In genomic region chr17:5184284-5184683, GRCh38 we compare ENCODE assay signal across 21 cellular contexts. TPM values are rescaled to one million over a fixed set of nuclear protein-coding genes. Genes with fewer than 3 reads are reported as not detected.
DNase-seq lines count a peak whose midpoint lies in the region; ATAC-seq, FAIRE-seq and TF ChIP-seq lines count a peak whose summit lies in the region.
"Had no signal": no experiment of that assay in that cellular context is flagged by ENCODE, and none has a peak within 500 bp of the region (broad histone marks: within the 10 kb centered on the region; RNA-seq: fewer than 3 reads in every experiment).

No MANE protein-coding gene starts in this region.

- peaks cover 75% of the 10 kb centered on the region for H3K36me3 Mint-ChIP-seq in CD8-positive, alpha-beta T cell
- peaks cover 17% of the 10 kb centered on the region for H3K36me3 Mint-ChIP-seq in effector memory CD8-positive, alpha-beta T cell (ENCODE audit: insufficient read depth)
- peaks cover 69% of the 10 kb centered on the region for H3K36me3 Mint-ChIP-seq in natural killer cell treated with Interleukin-12 subunit alpha and Interleukin-12 subunit beta and Interleukin-15 and Interleukin-18, amount 100 ng/mL, for 72 hours
- peaks cover 93% of the 10 kb centered on the region for H3K36me3 Mint-ChIP-seq in activated naive CD8-positive, alpha-beta T cell treated with anti-CD3 and anti-CD28 coated beads, Interleukin-2, amount 50 U/mL, for 24 hours (ENCODE audit: low read depth)

- H3K9ac ChIP-seq in BLaER1, result no peak overlapping the region

- H3K36me3 ChIP-seq in BLaER1 (peaks cover 75% of the 10 kb centered on the region), small intestine (ENCODE audit: control insufficient read depth in 2 of 2, insufficient read depth in 2 of 2, low read length in 2 of 2) (peaks cover 0 to 2% of the 10 kb centered on the region in 2 donors)
- no peaks in the 10 kb centered on the region for H3K36me3 ChIP-seq in CD8-positive, alpha-beta T cell (ENCODE audit: insufficient read depth, low read length)
- H3K36me3 ChIP-seq: BE2C had no signal

- H3K4me1 Mint-ChIP-seq in CD8-positive, alpha-beta T cell (ENCODE audit: low read depth), result no peaks in the 10 kb centered on the region
- peaks cover 6 to 7% of the 10 kb centered on the region in 2 donors for H3K4me1 Mint-ChIP-seq in effector memory CD8-positive, alpha-beta T cell (ENCODE audit: low read depth in 2 of 2)
- peaks cover 29 to 31% of the 10 kb centered on the region in 2 donors for H3K4me1 Mint-ChIP-seq in natural killer cell treated with Interleukin-12 subunit alpha and Interleukin-12 subunit beta and Interleukin-15 and Interleukin-18, amount 100 ng/mL, for 72 hours (ENCODE audit: low read depth in 2 of 2)
- H3K4me1 Mint-ChIP-seq in activated naive CD8-positive, alpha-beta T cell treated with anti-CD3 and anti-CD28 coated beads, Interleukin-2, amount 50 U/mL, for 24 hours, result no peaks in the 10 kb centered on the region

- H3K27ac Mint-ChIP-seq in CD8-positive, alpha-beta T cell, result no peak overlapping the region
- H3K27ac Mint-ChIP-seq in effector memory CD8-positive, alpha-beta T cell, result peak overlapping the region in 1 of 2 donors; percentile 69
- H3K27ac Mint-ChIP-seq in natural killer cell treated with Interleukin-12 subunit alpha and Interleukin-12 subunit beta and Interleukin-15 and Interleukin-18, amount 100 ng/mL, for 72 hours, result peak overlapping the region; percentile 43 to 53
- H3K27ac Mint-ChIP-seq in activated naive CD8-positive, alpha-beta T cell treated with anti-CD3 and anti-CD28 coated beads, Interleukin-2, amount 50 U/mL, for 24 hours, result no peak overlapping the region

- H3K4me3 ChIP-seq in BLaER1 (peak overlapping the region; percentile 38; the same call in 1 of the 2 replicates), small intestine (ENCODE audit: low read depth in 1 of 2, low read length in 2 of 2) (no peak overlapping the region)
- no peak overlapping the region for H3K4me3 ChIP-seq in CD8-positive, alpha-beta T cell (ENCODE audit: low read depth, low read length)

- no peaks in the 10 kb centered on the region for H4K20me1 ChIP-seq in BLaER1

- H3K27ac ChIP-seq in BLaER1, result no peak overlapping the region
- no peak overlapping the region for H3K27ac ChIP-seq in CD8-positive, alpha-beta T cell (ENCODE audit: low read depth, low read length)
- H3K27ac ChIP-seq in small intestine (ENCODE audit: low read depth in 1 of 2, low read length in 1 of 2), result no peak overlapping the region

- no peaks in the 10 kb centered on the region for H3K27me3 Mint-ChIP-seq in CD8-positive, alpha-beta T cell (ENCODE audit: low read depth)
- no peaks in the 10 kb centered on the region for H3K27me3 Mint-ChIP-seq in effector memory CD8-positive, alpha-beta T cell
- no peaks in the 10 kb centered on the region for H3K27me3 Mint-ChIP-seq in natural killer cell treated with Interleukin-12 subunit alpha and Interleukin-12 subunit beta and Interleukin-15 and Interleukin-18, amount 100 ng/mL, for 72 hours
- no peaks in the 10 kb centered on the region for H3K27me3 Mint-ChIP-seq in activated naive CD8-positive, alpha-beta T cell treated with anti-CD3 and anti-CD28 coated beads, Interleukin-2, amount 50 U/mL, for 24 hours

- ATAC-seq in CD8-positive, alpha-beta T cell, result peak; percentile 75
- ATAC-seq in effector memory CD8-positive, alpha-beta T cell (replicated peaks), result peak; percentile 99
- ATAC-seq in natural killer cell treated with Interleukin-12 subunit alpha and Interleukin-12 subunit beta and Interleukin-15 and Interleukin-18, amount 100 ng/mL, for 72 hours, result peak; percentile 99 to 100
- no peak for ATAC-seq in activated naive CD8-positive, alpha-beta T cell treated with anti-CD3 and anti-CD28 coated beads, Interleukin-2, amount 50 U/mL, for 24 hours

- H3K27me3 ChIP-seq in BLaER1 (no peaks in the 10 kb centered on the region), small intestine (ENCODE audit: control insufficient read depth in 2 of 2, insufficient read depth in 2 of 2, low read length in 2 of 2) (no peaks in the 10 kb centered on the region)
- no peaks in the 10 kb centered on the region for H3K27me3 ChIP-seq in CD8-positive, alpha-beta T cell (ENCODE audit: insufficient read depth, low read length)
- H3K27me3 ChIP-seq: BE2C had no signal

- CTCF ChIA-PET in CD8-positive, alpha-beta T cell (lab: Charles Lee), result no interaction called here

- peaks cover 38% of the 10 kb centered on the region for H3K9me3 Mint-ChIP-seq in CD8-positive, alpha-beta T cell
- H3K9me3 Mint-ChIP-seq in effector memory CD8-positive, alpha-beta T cell, result peaks cover 7 to 11% of the 10 kb centered on the region in 2 donors
- peaks cover 29% of the 10 kb centered on the region for H3K9me3 Mint-ChIP-seq in natural killer cell treated with Interleukin-12 subunit alpha and Interleukin-12 subunit beta and Interleukin-15 and Interleukin-18, amount 100 ng/mL, for 72 hours
- H3K9me3 Mint-ChIP-seq in activated naive CD8-positive, alpha-beta T cell treated with anti-CD3 and anti-CD28 coated beads, Interleukin-2, amount 50 U/mL, for 24 hours, result peaks cover 72% of the 10 kb centered on the region

- WGBS in small intestine, 3 donors, result 91 to 97% (median 95%) methylated on average over 2 of the region's 2 CpGs

- no peak for FAIRE-seq in small intestine (lab: Jason Lieb, UNC)
- FAIRE-seq: H1, RCC 7860 had no signal

- DNase-seq in CD8-positive, alpha-beta T cell, result peak in 3 of 7 experiments; percentile 16 to 35 (median 33)
- peak; percentile 53 to 63 (median 60) for DNase-seq in effector memory CD8-positive, alpha-beta T cell
- DNase-seq in natural killer cell treated with Interleukin-12 subunit alpha and Interleukin-12 subunit beta and Interleukin-15 and Interleukin-18, amount 100 ng/mL, for 72 hours (ENCODE audit: low spot score), result peak; percentile 87
- no peak for DNase-seq in activated naive CD8-positive, alpha-beta T cell treated with anti-CD3 and anti-CD28 coated beads, Interleukin-2, amount 50 U/mL, for 24 hours
- DNase-seq in small intestine, result no peak
- DNase-seq in HUDEP-2 (lab: John Stamatoyannopoulos, UW; ENCODE audit: unreplicated experiment in 76 of 76), result no peak
- DNase-seq: BE2C, DMS 273 treated with DMSO at 0.1 percent for 48 hours, IMR-90, NCI-H1417, NCI-H1930, NCI-H2171, NCI-H446 treated with DMSO at 0.1 percent for 48 hours, NCI-H82, SIG-M5 had no signal

- H3K9me3 ChIP-seq in BLaER1 (peaks cover 100% of the 10 kb centered on the region), small intestine (ENCODE audit: control insufficient read depth, low read depth) (peaks cover 9% of the 10 kb centered on the region)
- peaks cover 41% of the 10 kb centered on the region for H3K9me3 ChIP-seq in CD8-positive, alpha-beta T cell (ENCODE audit: low read length)

- H3K4me3 Mint-ChIP-seq in CD8-positive, alpha-beta T cell, result no peak overlapping the region
- H3K4me3 Mint-ChIP-seq in effector memory CD8-positive, alpha-beta T cell, result peak overlapping the region; percentile 22 to 27
- no peak overlapping the region for H3K4me3 Mint-ChIP-seq in natural killer cell treated with Interleukin-12 subunit alpha and Interleukin-12 subunit beta and Interleukin-15 and Interleukin-18, amount 100 ng/mL, for 72 hours
- H3K4me3 Mint-ChIP-seq in activated naive CD8-positive, alpha-beta T cell treated with anti-CD3 and anti-CD28 coated beads, Interleukin-2, amount 50 U/mL, for 24 hours, result no peak overlapping the region

- TF ChIP-seq CTCF in CD8-positive, alpha-beta T cell (IDR thresholded peaks at IDR 0.05), result no peak

- no peak overlapping the region for H3K4me2 ChIP-seq in BLaER1

- POLR2A ChIA-PET in CD8-positive, alpha-beta T cell (lab: Charles Lee), result no interaction called here

- no peaks in the 10 kb centered on the region for H3K4me1 ChIP-seq in BLaER1
- H3K4me1 ChIP-seq in CD8-positive, alpha-beta T cell (ENCODE audit: insufficient read depth, low read length), result no peaks in the 10 kb centered on the region
- no peaks in the 10 kb centered on the region for H3K4me1 ChIP-seq in small intestine (ENCODE audit: control insufficient read depth in 2 of 2, insufficient read depth in 1 of 2, low read depth in 1 of 2, low read length in 1 of 2)
- H3K4me1 ChIP-seq: BE2C had no signal

- intact Hi-C loops in CD8-positive, alpha-beta T cell (cut with DNase I, micrococcal nuclease), result no loop called here

RNA-seq across cellular contexts. Expression of gene ZNF594, which starts 7.4 kb away (rescaled TPM):
- 1 to 10 TPM; 3.2 to 3.3 TPM for total RNA-seq in CD8-positive, alpha-beta T cell
- total RNA-seq in natural killer cell treated with Interleukin-12 subunit alpha and Interleukin-12 subunit beta and Interleukin-15 and Interleukin-18, amount 100 ng/mL, for 72 hours, result 10 to 100 TPM in 1 of 2 donors, 1 to 10 TPM in 1; 9.8 to 19.7 TPM
- 1 to 10 TPM in 1 of 3 donors, under 1 TPM in 2; 0.22 to 1.6 (median 0.27) TPM for polyA plus RNA-seq in small intestine

RNA-seq across cellular contexts. Expression of gene SCIMP, which starts 50.4 kb away (rescaled TPM):
- total RNA-seq in CD8-positive, alpha-beta T cell, result under 1 TPM; 0.14 to 0.19 TPM
- total RNA-seq in natural killer cell treated with Interleukin-12 subunit alpha and Interleukin-12 subunit beta and Interleukin-15 and Interleukin-18, amount 100 ng/mL, for 72 hours, result under 1 TPM in 1 of 2 donors, not detected in 1; 0.17 TPM
- 1 to 10 TPM in 2 of 3 donors, under 1 TPM in 1; 0.22 to 4.4 (median 2.2) TPM for polyA plus RNA-seq in small intestine
- total RNA-seq: Daoy, H1, IMR-90, LHCN-M2 had no signal
- polyA plus RNA-seq: AG04450, H1, IMR-90 had no signal

Comparison
In these comparisons a context has a peak if more than half of its experiments do, and no peak if none do; other contexts are left out.
1. DNase-seq: peak in effector memory CD8-positive, alpha-beta T cell (3 of 3) and natural killer cell treated with Interleukin-12 subunit alpha and Interleukin-12 subunit beta and Interleukin-15 and Interleukin-18, amount 100 ng/mL, for 72 hours (single experiment); none in activated naive CD8-positive, alpha-beta T cell treated with anti-CD3 and anti-CD28 coated beads, Interleukin-2, amount 50 U/mL, for 24 hours (single experiment), small intestine (single experiment) and HUDEP-2 (0 of 76).
2. H3K27ac Mint-ChIP-seq: peak in natural killer cell treated with Interleukin-12 subunit alpha and Interleukin-12 subunit beta and Interleukin-15 and Interleukin-18, amount 100 ng/mL, for 72 hours (2 of 2); none in CD8-positive, alpha-beta T cell (single experiment) and activated naive CD8-positive, alpha-beta T cell treated with anti-CD3 and anti-CD28 coated beads, Interleukin-2, amount 50 U/mL, for 24 hours (single experiment).
3. H3K4me3 Mint-ChIP-seq: peak in effector memory CD8-positive, alpha-beta T cell (2 of 2); none in CD8-positive, alpha-beta T cell (single experiment), natural killer cell treated with Interleukin-12 subunit alpha and Interleukin-12 subunit beta and Interleukin-15 and Interleukin-18, amount 100 ng/mL, for 72 hours (single experiment) and activated naive CD8-positive, alpha-beta T cell treated with anti-CD3 and anti-CD28 coated beads, Interleukin-2, amount 50 U/mL, for 24 hours (single experiment).